In the genomic region with DNA sequence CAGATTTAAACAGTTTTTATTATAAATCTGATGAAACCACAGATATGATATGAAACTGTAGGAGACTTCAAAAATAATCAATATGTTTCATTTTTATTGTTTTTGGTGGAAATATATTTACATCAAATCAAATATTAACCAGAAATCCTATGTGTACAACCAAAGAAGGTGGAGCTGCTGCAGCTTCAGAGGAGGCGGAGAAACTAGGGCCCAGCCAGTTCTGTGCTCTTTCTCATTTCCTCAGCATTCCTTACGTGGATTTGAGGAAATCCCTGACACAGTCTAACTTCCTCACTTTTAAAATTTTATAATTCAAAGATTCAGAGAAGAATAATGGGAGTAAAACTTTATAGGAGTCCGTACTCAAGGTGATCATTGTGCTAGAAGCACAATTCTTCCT, we compare ENCODE assay signal across 22 cellular contexts.
DNase-seq lines count a peak whose midpoint lies in the region; ATAC-seq, FAIRE-seq and TF ChIP-seq lines count a peak whose summit lies in the region.
"Had no signal": no experiment of that assay in that cellular context is flagged by ENCODE, and none has a peak within 500 bp of the region (broad histone marks: within the 10 kb centered on the region; RNA-seq: fewer than 3 reads in every experiment).

No MANE protein-coding gene starts in this region.

- DNase-seq in HepG2 (ENCODE audit: low spot score) (peak; percentile 0), smooth muscle cell (lab: John Stamatoyannopoulos, UW; ENCODE audit: unreplicated experiment) (no peak), amniotic stem cell (lab: John Stamatoyannopoulos, UW) (no peak), small intestine (no peak)
- DNase-seq in CD4-positive, alpha-beta T cell = no peak
- DNase-seq: 8988T; CD4-positive, CD25-positive, alpha-beta regulatory T cell; CD8-positive, alpha-beta memory T cell; DMS79; EL; GDM1; H7; HCEC 1CT had no signal

- CTCF ChIA-PET in HepG2 (lab: Yijun Ruan, JAX; ENCODE audit: low intra/inter-chr PET ratio, low total read pairs) = interaction anchor here (2.8 kb wide), 1 partner anchor 477 kb away, joined by 11 read pairs; no protein-coding TSS in a partner anchor
- CTCF ChIA-PET in CD4-positive, alpha-beta T cell (lab: Charles Lee) = no interaction called here

- TF ChIP-seq RAD21 in HepG2 (CRISPR knock-in tag; IDR thresholded peaks at IDR 0.05) = no peak

- no peak for ATAC-seq in HepG2
- no peak for ATAC-seq in CD4-positive, alpha-beta T cell (ENCODE audit: poor library complexity)
- ATAC-seq: GM12878 had no signal

- H3K9ac ChIP-seq in OCI-LY3 (ENCODE audit: low read length) (no peak overlapping the region), HepG2 (ENCODE audit: insufficient read depth, low read depth, low read length) (no peak overlapping the region), smooth muscle cell (ENCODE audit: low read depth) (no peak overlapping the region)
- H3K9ac ChIP-seq: BLaER1, GM23248 had no signal

- TF ChIP-seq POLR2A in HepG2 (IDR thresholded peaks at IDR 0.05; ENCODE audit: insufficient read depth in 1 of 2, low read depth in 2 of 2, low read length in 2 of 2) = no peak

- H3K27ac Mint-ChIP-seq in CD4-positive, alpha-beta T cell = no peak overlapping the region
- H3K27ac Mint-ChIP-seq: B cell; CD4-positive, CD25-positive, alpha-beta regulatory T cell; CD8-positive, alpha-beta memory T cell had no signal

- H3K4me3 ChIP-seq in OCI-LY3 (ENCODE audit: low read length) (peak overlapping the region; percentile 48; the same call in 1 of the 2 replicates), HepG2 (replicated peaks in 1 of 3; ENCODE audit: insufficient read depth in 1 of 3, low read depth in 2 of 3, low read length in 3 of 3) (no peak overlapping the region), smooth muscle cell (peak overlapping the region; percentile 29), small intestine (ENCODE audit: low read depth in 1 of 2, low read length in 2 of 2) (no peak overlapping the region)
- H3K4me3 ChIP-seq: BLaER1, GM12878, GM23248 had no signal

- no peaks in the 10 kb centered on the region for H3K27me3 ChIP-seq in OCI-LY3 (ENCODE audit: low read depth, low read length)
- no peaks in the 10 kb centered on the region for H3K27me3 ChIP-seq in HepG2 (ENCODE audit: control insufficient read depth in 1 of 2, insufficient read depth in 2 of 2, low read length in 2 of 2)
- no peaks in the 10 kb centered on the region for H3K27me3 ChIP-seq in smooth muscle cell (ENCODE audit: low read depth)
- no peaks in the 10 kb centered on the region for H3K27me3 ChIP-seq in small intestine (ENCODE audit: control insufficient read depth in 2 of 2, insufficient read depth in 2 of 2, low read length in 2 of 2)
- no peaks in the 10 kb centered on the region for H3K27me3 ChIP-seq in CD4-positive, alpha-beta T cell (ENCODE audit: control insufficient read depth, insufficient read depth, low read length)

- in situ Hi-C loops in HepG2 (cut with HindIII; ENCODE audit: extremely low pct_ligation_motif_present, low pct_unique_long_range_greater_than_20kb) = loop anchor here (10.0 kb wide), 1 partner anchor 478 kb away; no protein-coding TSS in a partner anchor

- 58% methylated on average over 3 of the region's 3 CpGs for WGBS in HepG2 (ENCODE audit: low lambda C conversion rate)
- WGBS in smooth muscle cell (ENCODE audit: low lambda C conversion rate) = 55% methylated on average over 3 of the region's 3 CpGs
- 44 to 61% (median 56%) methylated on average over 3 of the region's 3 CpGs for WGBS in small intestine, 3 donors

- H3K4me2 ChIP-seq in OCI-LY3 (ENCODE audit: low read length) (peak overlapping the region; percentile 54), HepG2 (ENCODE audit: low read depth, low read length) (peak overlapping the region; percentile 12; the same call in 1 of the 2 replicates), smooth muscle cell (peak overlapping the region; percentile 70)
- H3K4me2 ChIP-seq: BLaER1 had no signal

- FAIRE-seq in A204.1 (lab: Jason Lieb, UNC) (peak; percentile 21), HepG2 (lab: Jason Lieb, UNC) (no peak), small intestine (lab: Jason Lieb, UNC) (no peak)
- FAIRE-seq: GM12878, GM19239, H1 had no signal

- H3K79me2 ChIP-seq in OCI-LY3 (ENCODE audit: low read length) (no peaks in the 10 kb centered on the region), HepG2 (ENCODE audit: insufficient read depth, low read length) (no peaks in the 10 kb centered on the region), smooth muscle cell (ENCODE audit: low read depth) (no peaks in the 10 kb centered on the region)

- peak overlapping the region; percentile 56; the same call in 1 of the 2 replicates for H2AFZ ChIP-seq in OCI-LY3 (ENCODE audit: low read depth, low read length)
- no peak overlapping the region for H2AFZ ChIP-seq in HepG2 (ENCODE audit: low read length)
- peak overlapping the region; percentile 90 for H2AFZ ChIP-seq in smooth muscle cell (ENCODE audit: low read depth)
- H2AFZ ChIP-seq: GM23248 had no signal

- no peaks in the 10 kb centered on the region for H3K9me3 Mint-ChIP-seq in CD4-positive, alpha-beta T cell
- H3K9me3 Mint-ChIP-seq: CD4-positive, CD25-positive, alpha-beta regulatory T cell had no signal

- H3K9me3 ChIP-seq in OCI-LY3 (ENCODE audit: insufficient read depth, low read length) (no peaks in the 10 kb centered on the region), HepG2 (ENCODE audit: low read length) (no peaks in the 10 kb centered on the region), smooth muscle cell (replicated peaks; ENCODE audit: low read depth) (no peaks in the 10 kb centered on the region), small intestine (ENCODE audit: control insufficient read depth, low read depth) (no peaks in the 10 kb centered on the region)
- no peaks in the 10 kb centered on the region for H3K9me3 ChIP-seq in CD4-positive, alpha-beta T cell (ENCODE audit: control insufficient read depth, low read length)
- H3K9me3 ChIP-seq: BLaER1 had no signal

- H3K4me3 Mint-ChIP-seq in CD4-positive, alpha-beta T cell = no peak overlapping the region
- H3K4me3 Mint-ChIP-seq: B cell; CD4-positive, CD25-positive, alpha-beta regulatory T cell; CD8-positive, alpha-beta memory T cell had no signal

- H4K20me1 ChIP-seq in OCI-LY3 (ENCODE audit: insufficient read depth, low read length) (no peaks in the 10 kb centered on the region), HepG2 (ENCODE audit: insufficient read depth, low read length) (no peaks in the 10 kb centered on the region), smooth muscle cell (ENCODE audit: low read depth) (no peaks in the 10 kb centered on the region)
- H4K20me1 ChIP-seq: BLaER1 had no signal

- H3K4me1 Mint-ChIP-seq in CD4-positive, alpha-beta T cell (ENCODE audit: low read depth) = no peaks in the 10 kb centered on the region
- H3K4me1 Mint-ChIP-seq: B cell; CD4-positive, CD25-positive, alpha-beta regulatory T cell; CD8-positive, alpha-beta memory T cell had no signal

- intact Hi-C loops in HepG2 (cut with micrococcal nuclease; ENCODE audit: unreplicated experiment) = loop anchor here (2.0 kb wide), 1 partner anchor 288 kb away; no protein-coding TSS in a partner anchor
- intact Hi-C loops in CD4-positive, alpha-beta T cell (cut with DNase I, micrococcal nuclease) = no loop called here

- no peak overlapping the region for H3K27ac ChIP-seq in OCI-LY3 (ENCODE audit: low read length)
- H3K27ac ChIP-seq in HepG2 (ENCODE audit: extremely low read length, insufficient read depth, low read length) = no peak overlapping the region
- H3K27ac ChIP-seq in smooth muscle cell (ENCODE audit: low read depth) = no peak overlapping the region
- no peak overlapping the region for H3K27ac ChIP-seq in small intestine (ENCODE audit: low read depth in 1 of 2, low read length in 1 of 2)
- no peak overlapping the region for H3K27ac ChIP-seq in CD4-positive, alpha-beta T cell (ENCODE audit: low read depth, low read length)
- H3K27ac ChIP-seq: BLaER1, C4-2B, GM23248 had no signal

- no peak for TF ChIP-seq EP300 in HepG2 (IDR thresholded peaks at IDR 0.05; ENCODE audit: low read depth in 2 of 2, low read length in 2 of 2)
- TF ChIP-seq EP300 in HepG2 (CRISPR knock-in tag; IDR thresholded peaks at IDR 0.05; ENCODE audit: borderline replicate concordance) = no peak

- BruUV-seq in HepG2 (replicated peaks; lab: Mats Ljungman, UMichigan) = no TSS peak

- no peaks in the 10 kb centered on the region for H3K36me3 ChIP-seq in OCI-LY3 (replicated peaks; ENCODE audit: low read depth, low read length)
- no peaks in the 10 kb centered on the region for H3K36me3 ChIP-seq in HepG2 (replicated peaks in 1 of 2; ENCODE audit: control insufficient read depth in 1 of 2, insufficient read depth in 2 of 2, low read length in 2 of 2)
- no peaks in the 10 kb centered on the region for H3K36me3 ChIP-seq in smooth muscle cell (ENCODE audit: low read depth)
- H3K36me3 ChIP-seq in small intestine (ENCODE audit: control insufficient read depth in 2 of 2, insufficient read depth in 2 of 2, low read length in 2 of 2) = no peaks in the 10 kb centered on the region
- H3K36me3 ChIP-seq: BLaER1 had no signal

- H3K36me3 Mint-ChIP-seq in CD4-positive, alpha-beta T cell (ENCODE audit: low read depth) = no peaks in the 10 kb centered on the region
- H3K36me3 Mint-ChIP-seq: CD4-positive, CD25-positive, alpha-beta regulatory T cell; CD8-positive, alpha-beta memory T cell had no signal

- H3F3A ChIP-seq in smooth muscle cell (ENCODE audit: low read depth) = no peaks in the 10 kb centered on the region

- H3K4me1 ChIP-seq in OCI-LY3 (ENCODE audit: low read length) (peaks cover 4% of the 10 kb centered on the region; the same call in 1 of the 2 replicates), HepG2 (ENCODE audit: insufficient read depth, low read length) (no peaks in the 10 kb centered on the region), smooth muscle cell (ENCODE audit: low read depth) (no peaks in the 10 kb centered on the region), small intestine (ENCODE audit: control insufficient read depth in 2 of 2, insufficient read depth in 1 of 2, low read depth in 1 of 2, low read length in 1 of 2) (no peaks in the 10 kb centered on the region)
- H3K4me1 ChIP-seq: BLaER1 had no signal

- no peaks in the 10 kb centered on the region for H3K27me3 Mint-ChIP-seq in CD4-positive, alpha-beta T cell
- H3K27me3 Mint-ChIP-seq: B cell; CD4-positive, CD25-positive, alpha-beta regulatory T cell had no signal

- TF ChIP-seq CTCF in OCI-LY3 (IDR thresholded peaks at IDR 0.05; ENCODE audit: low read depth, low read length) = no peak
- TF ChIP-seq CTCF in HepG2 (CRISPR knock-in tag; IDR thresholded peaks at IDR 0.05) = no peak
- TF ChIP-seq CTCF in smooth muscle cell (IDR thresholded peaks at IDR 0.05; ENCODE audit: borderline replicate concordance, insufficient read depth, poor library complexity, severe bottlenecking) = no peak
- no peak for TF ChIP-seq CTCF in CD4-positive, alpha-beta T cell (IDR thresholded peaks at IDR 0.05)

- POLR2A ChIA-PET in HepG2 (lab: Yijun Ruan, JAX) = interaction anchor here (0.9 kb wide), 1 partner anchor 468 kb away, joined by 3 read pairs; no protein-coding TSS in a partner anchor
- POLR2A ChIA-PET in CD4-positive, alpha-beta T cell (lab: Charles Lee) = no interaction called here

Comparison
In these comparisons a context has a peak if more than half of its experiments do, and no peak if none do; other contexts are left out.
1. H3K4me2 ChIP-seq: peak in every context shown above with its lines; median percentile 70 in smooth muscle cell; 54 in OCI-LY3; 12 in HepG2.
2. H3K4me3 ChIP-seq: peak in OCI-LY3 (single experiment) and smooth muscle cell (single experiment); none in HepG2 (0 of 3) and small intestine (0 of 2).